In the genomic region with DNA sequence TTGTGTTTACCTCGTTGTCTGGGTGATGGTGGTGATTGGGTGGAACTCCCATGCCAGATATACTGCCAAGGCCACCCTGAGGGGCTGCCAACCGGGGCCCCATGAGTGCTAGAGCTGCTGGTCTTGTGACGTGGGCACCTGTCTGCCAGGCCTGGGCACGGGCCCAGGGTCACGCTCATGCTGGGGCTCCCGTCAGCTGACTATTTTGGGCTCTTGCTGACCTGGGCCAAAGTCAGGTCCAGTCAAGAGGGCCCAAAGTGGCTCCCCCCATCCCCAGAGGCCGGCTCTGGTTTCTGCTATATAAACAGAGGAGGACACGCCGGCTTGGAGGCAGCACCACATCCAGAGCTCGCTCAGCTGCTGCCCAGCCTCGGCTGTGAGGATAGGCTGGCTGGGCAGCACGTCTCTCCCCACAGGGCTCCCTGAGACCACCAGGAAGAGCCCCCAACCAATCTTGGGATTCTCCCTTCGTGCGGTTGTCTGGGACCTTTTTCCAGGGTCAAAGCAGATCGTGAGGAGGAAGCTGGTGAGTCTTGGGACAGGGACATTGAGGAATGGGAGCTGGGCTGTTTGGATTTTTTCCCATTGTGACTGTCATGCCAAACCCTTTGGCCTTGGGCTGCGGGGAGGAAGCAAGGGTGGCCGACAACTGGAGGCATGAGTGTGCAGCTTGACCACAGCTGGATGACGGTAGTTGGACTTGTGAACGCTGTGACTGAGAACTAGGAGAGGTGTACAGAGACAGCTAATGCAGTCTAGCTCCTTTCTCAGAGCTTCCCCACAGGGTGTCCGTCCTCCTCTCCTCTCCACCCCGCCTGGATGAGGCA, we compare ENCODE assay signal across 1 cellular context.
TF ChIP-seq lines count a peak whose summit lies in the region.

No MANE protein-coding gene starts in this region.

TF ChIP-seq in K562, 482 proteins besides CTCF, POLR2A, EP300 and RAD21:
- TF ChIP-seq ZNF253 (CRISPR knock-in tag; conservative IDR thresholded peaks at IDR 0.05), result no peak
- TF ChIP-seq, protein P1, sequence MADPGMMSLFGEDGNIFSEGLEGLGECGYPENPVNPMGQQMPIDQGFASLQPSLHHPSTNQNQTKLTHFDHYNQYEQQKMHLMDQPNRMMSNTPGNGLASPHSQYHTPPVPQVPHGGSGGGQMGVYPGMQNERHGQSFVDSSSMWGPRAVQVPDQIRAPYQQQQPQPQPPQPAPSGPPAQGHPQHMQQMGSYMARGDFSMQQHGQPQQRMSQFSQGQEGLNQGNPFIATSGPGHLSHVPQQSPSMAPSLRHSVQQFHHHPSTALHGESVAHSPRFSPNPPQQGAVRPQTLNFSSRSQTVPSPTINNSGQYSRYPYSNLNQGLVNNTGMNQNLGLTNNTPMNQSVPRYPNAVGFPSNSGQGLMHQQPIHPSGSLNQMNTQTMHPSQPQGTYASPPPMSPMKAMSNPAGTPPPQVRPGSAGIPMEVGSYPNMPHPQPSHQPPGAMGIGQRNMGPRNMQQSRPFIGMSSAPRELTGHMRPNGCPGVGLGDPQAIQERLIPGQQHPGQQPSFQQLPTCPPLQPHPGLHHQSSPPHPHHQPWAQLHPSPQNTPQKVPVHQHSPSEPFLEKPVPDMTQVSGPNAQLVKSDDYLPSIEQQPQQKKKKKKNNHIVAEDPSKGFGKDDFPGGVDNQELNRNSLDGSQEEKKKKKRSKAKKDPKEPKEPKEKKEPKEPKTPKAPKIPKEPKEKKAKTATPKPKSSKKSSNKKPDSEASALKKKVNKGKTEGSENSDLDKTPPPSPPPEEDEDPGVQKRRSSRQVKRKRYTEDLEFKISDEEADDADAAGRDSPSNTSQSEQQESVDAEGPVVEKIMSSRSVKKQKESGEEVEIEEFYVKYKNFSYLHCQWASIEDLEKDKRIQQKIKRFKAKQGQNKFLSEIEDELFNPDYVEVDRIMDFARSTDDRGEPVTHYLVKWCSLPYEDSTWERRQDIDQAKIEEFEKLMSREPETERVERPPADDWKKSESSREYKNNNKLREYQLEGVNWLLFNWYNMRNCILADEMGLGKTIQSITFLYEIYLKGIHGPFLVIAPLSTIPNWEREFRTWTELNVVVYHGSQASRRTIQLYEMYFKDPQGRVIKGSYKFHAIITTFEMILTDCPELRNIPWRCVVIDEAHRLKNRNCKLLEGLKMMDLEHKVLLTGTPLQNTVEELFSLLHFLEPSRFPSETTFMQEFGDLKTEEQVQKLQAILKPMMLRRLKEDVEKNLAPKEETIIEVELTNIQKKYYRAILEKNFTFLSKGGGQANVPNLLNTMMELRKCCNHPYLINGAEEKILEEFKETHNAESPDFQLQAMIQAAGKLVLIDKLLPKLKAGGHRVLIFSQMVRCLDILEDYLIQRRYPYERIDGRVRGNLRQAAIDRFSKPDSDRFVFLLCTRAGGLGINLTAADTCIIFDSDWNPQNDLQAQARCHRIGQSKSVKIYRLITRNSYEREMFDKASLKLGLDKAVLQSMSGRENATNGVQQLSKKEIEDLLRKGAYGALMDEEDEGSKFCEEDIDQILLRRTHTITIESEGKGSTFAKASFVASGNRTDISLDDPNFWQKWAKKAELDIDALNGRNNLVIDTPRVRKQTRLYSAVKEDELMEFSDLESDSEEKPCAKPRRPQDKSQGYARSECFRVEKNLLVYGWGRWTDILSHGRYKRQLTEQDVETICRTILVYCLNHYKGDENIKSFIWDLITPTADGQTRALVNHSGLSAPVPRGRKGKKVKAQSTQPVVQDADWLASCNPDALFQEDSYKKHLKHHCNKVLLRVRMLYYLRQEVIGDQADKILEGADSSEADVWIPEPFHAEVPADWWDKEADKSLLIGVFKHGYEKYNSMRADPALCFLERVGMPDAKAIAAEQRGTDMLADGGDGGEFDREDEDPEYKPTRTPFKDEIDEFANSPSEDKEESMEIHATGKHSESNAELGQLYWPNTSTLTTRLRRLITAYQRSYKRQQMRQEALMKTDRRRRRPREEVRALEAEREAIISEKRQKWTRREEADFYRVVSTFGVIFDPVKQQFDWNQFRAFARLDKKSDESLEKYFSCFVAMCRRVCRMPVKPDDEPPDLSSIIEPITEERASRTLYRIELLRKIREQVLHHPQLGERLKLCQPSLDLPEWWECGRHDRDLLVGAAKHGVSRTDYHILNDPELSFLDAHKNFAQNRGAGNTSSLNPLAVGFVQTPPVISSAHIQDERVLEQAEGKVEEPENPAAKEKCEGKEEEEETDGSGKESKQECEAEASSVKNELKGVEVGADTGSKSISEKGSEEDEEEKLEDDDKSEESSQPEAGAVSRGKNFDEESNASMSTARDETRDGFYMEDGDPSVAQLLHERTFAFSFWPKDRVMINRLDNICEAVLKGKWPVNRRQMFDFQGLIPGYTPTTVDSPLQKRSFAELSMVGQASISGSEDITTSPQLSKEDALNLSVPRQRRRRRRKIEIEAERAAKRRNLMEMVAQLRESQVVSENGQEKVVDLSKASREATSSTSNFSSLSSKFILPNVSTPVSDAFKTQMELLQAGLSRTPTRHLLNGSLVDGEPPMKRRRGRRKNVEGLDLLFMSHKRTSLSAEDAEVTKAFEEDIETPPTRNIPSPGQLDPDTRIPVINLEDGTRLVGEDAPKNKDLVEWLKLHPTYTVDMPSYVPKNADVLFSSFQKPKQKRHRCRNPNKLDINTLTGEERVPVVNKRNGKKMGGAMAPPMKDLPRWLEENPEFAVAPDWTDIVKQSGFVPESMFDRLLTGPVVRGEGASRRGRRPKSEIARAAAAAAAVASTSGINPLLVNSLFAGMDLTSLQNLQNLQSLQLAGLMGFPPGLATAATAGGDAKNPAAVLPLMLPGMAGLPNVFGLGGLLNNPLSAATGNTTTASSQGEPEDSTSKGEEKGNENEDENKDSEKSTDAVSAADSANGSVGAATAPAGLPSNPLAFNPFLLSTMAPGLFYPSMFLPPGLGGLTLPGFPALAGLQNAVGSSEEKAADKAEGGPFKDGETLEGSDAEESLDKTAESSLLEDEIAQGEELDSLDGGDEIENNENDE (IDR thresholded peaks at IDR 0.05; ENCODE audit: low read depth, low read length), result no peak
- TF ChIP-seq CBFA2T2 (conservative IDR thresholded peaks at IDR 0.05), result no peak
- TF ChIP-seq ZFP30 (CRISPR knock-in tag; IDR thresholded peaks at IDR 0.05; ENCODE audit: borderline replicate concordance), result no peak
- TF ChIP-seq SAP30 (IDR thresholded peaks at IDR 0.05; ENCODE audit: borderline replicate concordance, insufficient read depth, low read depth, low read length, poor library complexity, severe bottlenecking), result no peak
- TF ChIP-seq, protein P2, sequence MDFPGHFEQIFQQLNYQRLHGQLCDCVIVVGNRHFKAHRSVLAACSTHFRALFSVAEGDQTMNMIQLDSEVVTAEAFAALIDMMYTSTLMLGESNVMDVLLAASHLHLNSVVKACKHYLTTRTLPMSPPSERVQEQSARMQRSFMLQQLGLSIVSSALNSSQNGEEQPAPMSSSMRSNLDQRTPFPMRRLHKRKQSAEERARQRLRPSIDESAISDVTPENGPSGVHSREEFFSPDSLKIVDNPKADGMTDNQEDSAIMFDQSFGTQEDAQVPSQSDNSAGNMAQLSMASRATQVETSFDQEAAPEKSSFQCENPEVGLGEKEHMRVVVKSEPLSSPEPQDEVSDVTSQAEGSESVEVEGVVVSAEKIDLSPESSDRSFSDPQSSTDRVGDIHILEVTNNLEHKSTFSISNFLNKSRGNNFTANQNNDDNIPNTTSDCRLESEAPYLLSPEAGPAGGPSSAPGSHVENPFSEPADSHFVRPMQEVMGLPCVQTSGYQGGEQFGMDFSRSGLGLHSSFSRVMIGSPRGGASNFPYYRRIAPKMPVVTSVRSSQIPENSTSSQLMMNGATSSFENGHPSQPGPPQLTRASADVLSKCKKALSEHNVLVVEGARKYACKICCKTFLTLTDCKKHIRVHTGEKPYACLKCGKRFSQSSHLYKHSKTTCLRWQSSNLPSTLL (IDR thresholded peaks at IDR 0.05), result no peak
- TF ChIP-seq ARID1B (IDR thresholded peaks at IDR 0.05), result no peak
- TF ChIP-seq, protein P3, sequence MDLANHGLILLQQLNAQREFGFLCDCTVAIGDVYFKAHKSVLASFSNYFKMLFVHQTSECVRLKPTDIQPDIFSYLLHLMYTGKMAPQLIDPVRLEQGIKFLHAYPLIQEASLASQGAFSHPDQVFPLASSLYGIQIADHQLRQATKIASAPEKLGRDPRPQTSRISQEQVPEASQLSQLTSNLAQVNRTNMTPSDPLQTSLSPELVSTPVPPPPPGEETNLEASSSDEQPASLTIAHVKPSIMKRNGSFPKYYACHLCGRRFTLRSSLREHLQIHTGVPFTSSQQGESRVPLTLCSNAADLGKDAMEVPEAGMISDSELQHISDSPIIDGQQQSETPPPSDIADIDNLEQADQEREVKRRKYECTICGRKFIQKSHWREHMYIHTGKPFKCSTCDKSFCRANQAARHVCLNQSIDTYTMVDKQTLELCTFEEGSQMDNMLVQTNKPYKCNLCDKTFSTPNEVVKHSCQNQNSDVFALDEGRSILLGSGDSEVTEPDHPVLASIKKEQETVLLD (IDR thresholded peaks at IDR 0.05), result no peak
- TF ChIP-seq XRCC3 (IDR thresholded peaks at IDR 0.05), result no peak
- TF ChIP-seq BCOR (IDR thresholded peaks at IDR 0.05), result no peak
- no peak for TF ChIP-seq DDX20 (tag; IDR thresholded peaks at IDR 0.05; ENCODE audit: low read depth)
- no peak for TF ChIP-seq CREBBP (IDR thresholded peaks at IDR 0.05; ENCODE audit: low read depth, low read length)
- no peak for TF ChIP-seq TRIM28 (IDR thresholded peaks at IDR 0.05)
- TF ChIP-seq, protein P4, sequence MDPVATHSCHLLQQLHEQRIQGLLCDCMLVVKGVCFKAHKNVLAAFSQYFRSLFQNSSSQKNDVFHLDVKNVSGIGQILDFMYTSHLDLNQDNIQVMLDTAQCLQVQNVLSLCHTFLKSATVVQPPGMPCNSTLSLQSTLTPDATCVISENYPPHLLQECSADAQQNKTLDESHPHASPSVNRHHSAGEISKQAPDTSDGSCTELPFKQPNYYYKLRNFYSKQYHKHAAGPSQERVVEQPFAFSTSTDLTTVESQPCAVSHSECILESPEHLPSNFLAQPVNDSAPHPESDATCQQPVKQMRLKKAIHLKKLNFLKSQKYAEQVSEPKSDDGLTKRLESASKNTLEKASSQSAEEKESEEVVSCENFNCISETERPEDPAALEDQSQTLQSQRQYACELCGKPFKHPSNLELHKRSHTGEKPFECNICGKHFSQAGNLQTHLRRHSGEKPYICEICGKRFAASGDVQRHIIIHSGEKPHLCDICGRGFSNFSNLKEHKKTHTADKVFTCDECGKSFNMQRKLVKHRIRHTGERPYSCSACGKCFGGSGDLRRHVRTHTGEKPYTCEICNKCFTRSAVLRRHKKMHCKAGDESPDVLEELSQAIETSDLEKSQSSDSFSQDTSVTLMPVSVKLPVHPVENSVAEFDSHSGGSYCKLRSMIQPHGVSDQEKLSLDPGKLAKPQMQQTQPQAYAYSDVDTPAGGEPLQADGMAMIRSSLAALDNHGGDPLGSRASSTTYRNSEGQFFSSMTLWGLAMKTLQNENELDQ (CRISPR knock-in tag; IDR thresholded peaks at IDR 0.05; ENCODE audit: borderline replicate concordance), result no peak
- no peak for TF ChIP-seq DACH1 (IDR thresholded peaks at IDR 0.05; ENCODE audit: partially characterized antibody)
- TF ChIP-seq, protein P5, sequence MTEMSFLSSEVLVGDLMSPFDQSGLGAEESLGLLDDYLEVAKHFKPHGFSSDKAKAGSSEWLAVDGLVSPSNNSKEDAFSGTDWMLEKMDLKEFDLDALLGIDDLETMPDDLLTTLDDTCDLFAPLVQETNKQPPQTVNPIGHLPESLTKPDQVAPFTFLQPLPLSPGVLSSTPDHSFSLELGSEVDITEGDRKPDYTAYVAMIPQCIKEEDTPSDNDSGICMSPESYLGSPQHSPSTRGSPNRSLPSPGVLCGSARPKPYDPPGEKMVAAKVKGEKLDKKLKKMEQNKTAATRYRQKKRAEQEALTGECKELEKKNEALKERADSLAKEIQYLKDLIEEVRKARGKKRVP (CRISPR knock-in tag; IDR thresholded peaks at IDR 0.05), result no peak
TF ChIP-seq in K562: peak in this region for 0.
